1 cellular context compared by ENCODE assay signal in the genomic region with DNA sequence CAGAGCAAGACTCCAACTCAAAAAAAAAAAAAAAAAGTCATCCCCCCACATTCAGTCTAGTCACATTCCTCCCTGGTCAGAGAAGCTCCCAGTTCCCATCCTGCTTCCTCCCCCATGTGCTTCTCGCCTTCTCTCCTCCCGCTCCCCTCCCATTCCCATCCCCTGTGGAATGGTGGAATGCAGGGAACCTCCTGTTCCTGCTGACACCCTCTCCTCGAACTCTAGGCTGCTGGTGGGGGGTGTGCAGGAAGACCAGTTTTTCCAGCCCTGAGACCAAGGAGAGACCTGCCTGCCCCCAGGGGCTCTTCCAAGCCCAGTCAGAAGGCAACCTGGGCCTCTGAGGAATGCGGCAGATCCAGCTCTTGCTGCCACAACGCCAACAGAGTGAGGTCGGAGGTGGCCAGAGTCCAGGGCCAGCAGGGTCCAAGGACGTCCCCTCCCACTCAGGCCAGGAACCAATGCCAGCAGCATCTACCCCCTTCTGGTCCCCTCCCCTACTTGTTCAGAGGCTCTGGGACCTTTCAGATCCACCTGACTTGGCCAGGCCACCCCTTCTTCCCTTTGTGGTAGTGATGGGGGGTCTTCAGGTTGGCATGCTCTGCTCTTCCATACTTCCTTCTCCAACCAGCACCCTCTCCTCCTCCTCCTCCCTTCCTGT.
A peak's percentile ranks its signal among the peaks of the same experiment; 100 is the strongest.
TF ChIP-seq lines count a peak whose summit lies in the region.

No MANE protein-coding gene starts in this region.

TF ChIP-seq in HepG2, 621 proteins besides CTCF, POLR2A, EP300 and RAD21 (continued from another document and continues in another):
- TF ChIP-seq, protein P1, sequence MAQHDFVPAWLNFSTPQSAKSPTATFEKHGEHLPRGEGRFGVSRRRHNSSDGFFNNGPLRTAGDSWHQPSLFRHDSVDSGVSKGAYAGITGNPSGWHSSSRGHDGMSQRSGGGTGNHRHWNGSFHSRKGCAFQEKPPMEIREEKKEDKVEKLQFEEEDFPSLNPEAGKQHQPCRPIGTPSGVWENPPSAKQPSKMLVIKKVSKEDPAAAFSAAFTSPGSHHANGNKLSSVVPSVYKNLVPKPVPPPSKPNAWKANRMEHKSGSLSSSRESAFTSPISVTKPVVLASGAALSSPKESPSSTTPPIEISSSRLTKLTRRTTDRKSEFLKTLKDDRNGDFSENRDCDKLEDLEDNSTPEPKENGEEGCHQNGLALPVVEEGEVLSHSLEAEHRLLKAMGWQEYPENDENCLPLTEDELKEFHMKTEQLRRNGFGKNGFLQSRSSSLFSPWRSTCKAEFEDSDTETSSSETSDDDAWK (CRISPR knock-in tag; IDR thresholded peaks at IDR 0.05), result no peak
- TF ChIP-seq ZFAT (CRISPR knock-in tag; conservative IDR thresholded peaks at IDR 0.05) (no peak), ZNF766 (CRISPR knock-in tag; IDR thresholded peaks at IDR 0.05; ENCODE audit: borderline replicate concordance) (no peak; the same call in 1 of the 2 replicates), YEATS4 (CRISPR knock-in tag; IDR thresholded peaks at IDR 0.05; ENCODE audit: borderline replicate concordance) (peak; percentile 75; the same call in 1 of the 2 replicates), GZF1 (CRISPR knock-in tag; IDR thresholded peaks at IDR 0.05) (no peak; the same call in 1 of the 2 replicates), MAFF (IDR thresholded peaks at IDR 0.05; ENCODE audit: low read depth, low read length) (no peak), RFX5 (IDR thresholded peaks at IDR 0.05; ENCODE audit: low read depth, low read length) (no peak), MTF1 (CRISPR knock-in tag; IDR thresholded peaks at IDR 0.05) (no peak), HMG20B (CRISPR knock-in tag; conservative IDR thresholded peaks at IDR 0.05) (no peak), EZH2 (conservative IDR thresholded peaks at IDR 0.05; ENCODE audit: low read depth, low read length) (no peak), FOXP1 (IDR thresholded peaks at IDR 0.05) (no peak), FOXP1 (CRISPR knock-in tag; IDR thresholded peaks at IDR 0.05) (peak; percentile 28; the same call in 1 of the 2 replicates), RBAK (CRISPR knock-in tag; IDR thresholded peaks at IDR 0.05) (peak; percentile 52; the same call in 1 of the 2 replicates), ZMYM3 (CRISPR knock-in tag; IDR thresholded peaks at IDR 0.05) (peak; percentile 93), ISX (CRISPR knock-in tag; conservative IDR thresholded peaks at IDR 0.05) (no peak), TAF1 (CRISPR knock-in tag; IDR thresholded peaks at IDR 0.05) (peak; percentile 54), ZNF12 (CRISPR knock-in tag; IDR thresholded peaks at IDR 0.05) (no peak), MAFG (CRISPR knock-in tag; IDR thresholded peaks at IDR 0.05) (no peak)
- TF ChIP-seq, protein P2, sequence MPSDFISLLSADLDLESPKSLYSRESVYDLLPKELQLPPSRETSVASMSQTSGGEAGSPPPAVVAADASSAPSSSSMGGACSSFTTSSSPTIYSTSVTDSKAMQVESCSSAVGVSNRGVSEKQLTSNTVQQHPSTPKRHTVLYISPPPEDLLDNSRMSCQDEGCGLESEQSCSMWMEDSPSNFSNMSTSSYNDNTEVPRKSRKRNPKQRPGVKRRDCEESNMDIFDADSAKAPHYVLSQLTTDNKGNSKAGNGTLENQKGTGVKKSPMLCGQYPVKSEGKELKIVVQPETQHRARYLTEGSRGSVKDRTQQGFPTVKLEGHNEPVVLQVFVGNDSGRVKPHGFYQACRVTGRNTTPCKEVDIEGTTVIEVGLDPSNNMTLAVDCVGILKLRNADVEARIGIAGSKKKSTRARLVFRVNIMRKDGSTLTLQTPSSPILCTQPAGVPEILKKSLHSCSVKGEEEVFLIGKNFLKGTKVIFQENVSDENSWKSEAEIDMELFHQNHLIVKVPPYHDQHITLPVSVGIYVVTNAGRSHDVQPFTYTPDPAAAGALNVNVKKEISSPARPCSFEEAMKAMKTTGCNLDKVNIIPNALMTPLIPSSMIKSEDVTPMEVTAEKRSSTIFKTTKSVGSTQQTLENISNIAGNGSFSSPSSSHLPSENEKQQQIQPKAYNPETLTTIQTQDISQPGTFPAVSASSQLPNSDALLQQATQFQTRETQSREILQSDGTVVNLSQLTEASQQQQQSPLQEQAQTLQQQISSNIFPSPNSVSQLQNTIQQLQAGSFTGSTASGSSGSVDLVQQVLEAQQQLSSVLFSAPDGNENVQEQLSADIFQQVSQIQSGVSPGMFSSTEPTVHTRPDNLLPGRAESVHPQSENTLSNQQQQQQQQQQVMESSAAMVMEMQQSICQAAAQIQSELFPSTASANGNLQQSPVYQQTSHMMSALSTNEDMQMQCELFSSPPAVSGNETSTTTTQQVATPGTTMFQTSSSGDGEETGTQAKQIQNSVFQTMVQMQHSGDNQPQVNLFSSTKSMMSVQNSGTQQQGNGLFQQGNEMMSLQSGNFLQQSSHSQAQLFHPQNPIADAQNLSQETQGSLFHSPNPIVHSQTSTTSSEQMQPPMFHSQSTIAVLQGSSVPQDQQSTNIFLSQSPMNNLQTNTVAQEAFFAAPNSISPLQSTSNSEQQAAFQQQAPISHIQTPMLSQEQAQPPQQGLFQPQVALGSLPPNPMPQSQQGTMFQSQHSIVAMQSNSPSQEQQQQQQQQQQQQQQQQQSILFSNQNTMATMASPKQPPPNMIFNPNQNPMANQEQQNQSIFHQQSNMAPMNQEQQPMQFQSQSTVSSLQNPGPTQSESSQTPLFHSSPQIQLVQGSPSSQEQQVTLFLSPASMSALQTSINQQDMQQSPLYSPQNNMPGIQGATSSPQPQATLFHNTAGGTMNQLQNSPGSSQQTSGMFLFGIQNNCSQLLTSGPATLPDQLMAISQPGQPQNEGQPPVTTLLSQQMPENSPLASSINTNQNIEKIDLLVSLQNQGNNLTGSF (CRISPR knock-in tag; IDR thresholded peaks at IDR 0.05), result no peak
- TF ChIP-seq, protein P3, sequence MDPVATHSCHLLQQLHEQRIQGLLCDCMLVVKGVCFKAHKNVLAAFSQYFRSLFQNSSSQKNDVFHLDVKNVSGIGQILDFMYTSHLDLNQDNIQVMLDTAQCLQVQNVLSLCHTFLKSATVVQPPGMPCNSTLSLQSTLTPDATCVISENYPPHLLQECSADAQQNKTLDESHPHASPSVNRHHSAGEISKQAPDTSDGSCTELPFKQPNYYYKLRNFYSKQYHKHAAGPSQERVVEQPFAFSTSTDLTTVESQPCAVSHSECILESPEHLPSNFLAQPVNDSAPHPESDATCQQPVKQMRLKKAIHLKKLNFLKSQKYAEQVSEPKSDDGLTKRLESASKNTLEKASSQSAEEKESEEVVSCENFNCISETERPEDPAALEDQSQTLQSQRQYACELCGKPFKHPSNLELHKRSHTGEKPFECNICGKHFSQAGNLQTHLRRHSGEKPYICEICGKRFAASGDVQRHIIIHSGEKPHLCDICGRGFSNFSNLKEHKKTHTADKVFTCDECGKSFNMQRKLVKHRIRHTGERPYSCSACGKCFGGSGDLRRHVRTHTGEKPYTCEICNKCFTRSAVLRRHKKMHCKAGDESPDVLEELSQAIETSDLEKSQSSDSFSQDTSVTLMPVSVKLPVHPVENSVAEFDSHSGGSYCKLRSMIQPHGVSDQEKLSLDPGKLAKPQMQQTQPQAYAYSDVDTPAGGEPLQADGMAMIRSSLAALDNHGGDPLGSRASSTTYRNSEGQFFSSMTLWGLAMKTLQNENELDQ (CRISPR knock-in tag; IDR thresholded peaks at IDR 0.05; ENCODE audit: borderline replicate concordance), result no peak
- TF ChIP-seq, protein P4, sequence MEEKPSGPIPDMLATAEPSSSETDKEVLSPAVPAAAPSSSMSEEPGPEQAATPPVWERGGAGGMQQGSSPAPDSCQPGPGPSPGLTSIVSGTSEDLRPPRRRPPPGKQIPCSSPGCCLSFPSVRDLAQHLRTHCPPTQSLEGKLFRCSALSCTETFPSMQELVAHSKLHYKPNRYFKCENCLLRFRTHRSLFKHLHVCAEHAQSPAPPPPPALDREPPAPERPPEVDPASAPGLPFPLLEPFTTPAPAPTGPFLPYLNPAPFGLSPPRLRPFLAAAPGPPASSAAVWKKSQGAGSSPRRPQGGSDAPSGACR (CRISPR knock-in tag; IDR thresholded peaks at IDR 0.05), result peak; percentile 82
- TF ChIP-seq, protein P5, sequence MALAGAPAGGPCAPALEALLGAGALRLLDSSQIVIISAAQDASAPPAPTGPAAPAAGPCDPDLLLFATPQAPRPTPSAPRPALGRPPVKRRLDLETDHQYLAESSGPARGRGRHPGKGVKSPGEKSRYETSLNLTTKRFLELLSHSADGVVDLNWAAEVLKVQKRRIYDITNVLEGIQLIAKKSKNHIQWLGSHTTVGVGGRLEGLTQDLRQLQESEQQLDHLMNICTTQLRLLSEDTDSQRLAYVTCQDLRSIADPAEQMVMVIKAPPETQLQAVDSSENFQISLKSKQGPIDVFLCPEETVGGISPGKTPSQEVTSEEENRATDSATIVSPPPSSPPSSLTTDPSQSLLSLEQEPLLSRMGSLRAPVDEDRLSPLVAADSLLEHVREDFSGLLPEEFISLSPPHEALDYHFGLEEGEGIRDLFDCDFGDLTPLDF (CRISPR knock-in tag; IDR thresholded peaks at IDR 0.05), result 0 out of 2 replicates have a peak, but pooled peaks have one; percentile 10
- TF ChIP-seq, protein P6, sequence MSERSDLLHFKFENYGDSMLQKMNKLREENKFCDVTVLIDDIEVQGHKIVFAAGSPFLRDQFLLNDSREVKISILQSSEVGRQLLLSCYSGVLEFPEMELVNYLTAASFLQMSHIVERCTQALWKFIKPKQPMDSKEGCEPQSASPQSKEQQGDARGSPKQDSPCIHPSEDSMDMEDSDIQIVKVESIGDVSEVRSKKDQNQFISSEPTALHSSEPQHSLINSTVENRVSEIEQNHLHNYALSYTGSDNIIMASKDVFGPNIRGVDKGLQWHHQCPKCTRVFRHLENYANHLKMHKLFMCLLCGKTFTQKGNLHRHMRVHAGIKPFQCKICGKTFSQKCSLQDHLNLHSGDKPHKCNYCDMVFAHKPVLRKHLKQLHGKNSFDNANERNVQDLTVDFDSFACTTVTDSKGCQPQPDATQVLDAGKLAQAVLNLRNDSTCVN (CRISPR knock-in tag; IDR thresholded peaks at IDR 0.05; ENCODE audit: borderline replicate concordance), result no peak; the same call in 1 of the 2 replicates
- TF ChIP-seq, protein P7, sequence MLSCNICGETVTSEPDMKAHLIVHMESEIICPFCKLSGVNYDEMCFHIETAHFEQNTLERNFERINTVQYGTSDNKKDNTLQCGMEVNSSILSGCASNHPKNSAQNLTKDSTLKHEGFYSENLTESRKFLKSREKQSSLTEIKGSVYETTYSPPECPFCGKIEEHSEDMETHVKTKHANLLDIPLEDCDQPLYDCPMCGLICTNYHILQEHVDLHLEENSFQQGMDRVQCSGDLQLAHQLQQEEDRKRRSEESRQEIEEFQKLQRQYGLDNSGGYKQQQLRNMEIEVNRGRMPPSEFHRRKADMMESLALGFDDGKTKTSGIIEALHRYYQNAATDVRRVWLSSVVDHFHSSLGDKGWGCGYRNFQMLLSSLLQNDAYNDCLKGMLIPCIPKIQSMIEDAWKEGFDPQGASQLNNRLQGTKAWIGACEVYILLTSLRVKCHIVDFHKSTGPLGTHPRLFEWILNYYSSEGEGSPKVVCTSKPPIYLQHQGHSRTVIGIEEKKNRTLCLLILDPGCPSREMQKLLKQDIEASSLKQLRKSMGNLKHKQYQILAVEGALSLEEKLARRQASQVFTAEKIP (CRISPR knock-in tag; IDR thresholded peaks at IDR 0.05; ENCODE audit: borderline replicate concordance), result no peak
- TF ChIP-seq, protein P8, sequence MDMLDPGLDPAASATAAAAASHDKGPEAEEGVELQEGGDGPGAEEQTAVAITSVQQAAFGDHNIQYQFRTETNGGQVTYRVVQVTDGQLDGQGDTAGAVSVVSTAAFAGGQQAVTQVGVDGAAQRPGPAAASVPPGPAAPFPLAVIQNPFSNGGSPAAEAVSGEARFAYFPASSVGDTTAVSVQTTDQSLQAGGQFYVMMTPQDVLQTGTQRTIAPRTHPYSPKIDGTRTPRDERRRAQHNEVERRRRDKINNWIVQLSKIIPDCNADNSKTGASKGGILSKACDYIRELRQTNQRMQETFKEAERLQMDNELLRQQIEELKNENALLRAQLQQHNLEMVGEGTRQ (IDR thresholded peaks at IDR 0.05; ENCODE audit: low read depth, low read length), result no peak
- TF ChIP-seq, protein P8 (CRISPR knock-in tag; IDR thresholded peaks at IDR 0.05; ENCODE audit: borderline replicate concordance), result no peak; the same call in 1 of the 2 replicates
- TF ChIP-seq, protein P9, sequence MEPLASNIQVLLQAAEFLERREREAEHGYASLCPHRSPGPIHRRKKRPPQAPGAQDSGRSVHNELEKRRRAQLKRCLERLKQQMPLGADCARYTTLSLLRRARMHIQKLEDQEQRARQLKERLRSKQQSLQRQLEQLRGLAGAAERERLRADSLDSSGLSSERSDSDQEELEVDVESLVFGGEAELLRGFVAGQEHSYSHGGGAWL (CRISPR knock-in tag; IDR thresholded peaks at IDR 0.05), result no peak
- TF ChIP-seq, protein P10, sequence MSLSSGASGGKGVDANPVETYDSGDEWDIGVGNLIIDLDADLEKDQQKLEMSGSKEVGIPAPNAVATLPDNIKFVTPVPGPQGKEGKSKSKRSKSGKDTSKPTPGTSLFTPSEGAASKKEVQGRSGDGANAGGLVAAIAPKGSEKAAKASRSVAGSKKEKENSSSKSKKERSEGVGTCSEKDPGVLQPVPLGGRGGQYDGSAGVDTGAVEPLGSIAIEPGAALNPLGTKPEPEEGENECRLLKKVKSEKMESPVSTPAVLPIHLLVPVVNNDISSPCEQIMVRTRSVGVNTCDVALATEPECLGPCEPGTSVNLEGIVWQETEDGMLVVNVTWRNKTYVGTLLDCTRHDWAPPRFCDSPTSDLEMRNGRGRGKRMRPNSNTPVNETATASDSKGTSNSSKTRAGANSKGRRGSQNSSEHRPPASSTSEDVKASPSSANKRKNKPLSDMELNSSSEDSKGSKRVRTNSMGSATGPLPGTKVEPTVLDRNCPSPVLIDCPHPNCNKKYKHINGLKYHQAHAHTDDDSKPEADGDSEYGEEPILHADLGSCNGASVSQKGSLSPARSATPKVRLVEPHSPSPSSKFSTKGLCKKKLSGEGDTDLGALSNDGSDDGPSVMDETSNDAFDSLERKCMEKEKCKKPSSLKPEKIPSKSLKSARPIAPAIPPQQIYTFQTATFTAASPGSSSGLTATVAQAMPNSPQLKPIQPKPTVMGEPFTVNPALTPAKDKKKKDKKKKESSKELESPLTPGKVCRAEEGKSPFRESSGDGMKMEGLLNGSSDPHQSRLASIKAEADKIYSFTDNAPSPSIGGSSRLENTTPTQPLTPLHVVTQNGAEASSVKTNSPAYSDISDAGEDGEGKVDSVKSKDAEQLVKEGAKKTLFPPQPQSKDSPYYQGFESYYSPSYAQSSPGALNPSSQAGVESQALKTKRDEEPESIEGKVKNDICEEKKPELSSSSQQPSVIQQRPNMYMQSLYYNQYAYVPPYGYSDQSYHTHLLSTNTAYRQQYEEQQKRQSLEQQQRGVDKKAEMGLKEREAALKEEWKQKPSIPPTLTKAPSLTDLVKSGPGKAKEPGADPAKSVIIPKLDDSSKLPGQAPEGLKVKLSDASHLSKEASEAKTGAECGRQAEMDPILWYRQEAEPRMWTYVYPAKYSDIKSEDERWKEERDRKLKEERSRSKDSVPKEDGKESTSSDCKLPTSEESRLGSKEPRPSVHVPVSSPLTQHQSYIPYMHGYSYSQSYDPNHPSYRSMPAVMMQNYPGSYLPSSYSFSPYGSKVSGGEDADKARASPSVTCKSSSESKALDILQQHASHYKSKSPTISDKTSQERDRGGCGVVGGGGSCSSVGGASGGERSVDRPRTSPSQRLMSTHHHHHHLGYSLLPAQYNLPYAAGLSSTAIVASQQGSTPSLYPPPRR (CRISPR knock-in tag; IDR thresholded peaks at IDR 0.05; ENCODE audit: borderline replicate concordance), result peak; percentile 64; the same call in 1 of the 2 replicates
